ENCODE assay signal across 1 cellular context in genomic region chr16:84737658-84738057, GRCh38.
TF ChIP-seq lines count a peak whose summit lies in the region.

No MANE protein-coding gene starts in this region.

TF ChIP-seq in K562, 482 proteins besides CTCF, POLR2A, EP300 and RAD21 (continued from another document):
- TF ChIP-seq THRB (CRISPR knock-in tag; conservative IDR thresholded peaks at IDR 0.05) (no peak), ZNF324 (CRISPR knock-in tag; IDR thresholded peaks at IDR 0.05) (no peak), MAZ (CRISPR knock-in tag; conservative IDR thresholded peaks at IDR 0.05 in 1 of 2, IDR thresholded peaks at IDR 0.05 in 1 of 2) (no peak), TAF1 (IDR thresholded peaks at IDR 0.05; ENCODE audit: control insufficient read depth, extremely low read depth, insufficient read depth, low read length, severe bottlenecking) (no peak), GABPB2 (CRISPR knock-in tag; conservative IDR thresholded peaks at IDR 0.05) (no peak), POU5F1 (IDR thresholded peaks at IDR 0.05; ENCODE audit: borderline replicate concordance, low read depth, low read length, partially characterized antibody) (no peak), ZFP36 (IDR thresholded peaks at IDR 0.05; ENCODE audit: low read depth, low read length, partially characterized antibody) (no peak), ZKSCAN8 (CRISPR knock-in tag; IDR thresholded peaks at IDR 0.05) (no peak)
